Comparison of ENCODE assay signal across 11 cellular contexts in the genomic region with DNA sequence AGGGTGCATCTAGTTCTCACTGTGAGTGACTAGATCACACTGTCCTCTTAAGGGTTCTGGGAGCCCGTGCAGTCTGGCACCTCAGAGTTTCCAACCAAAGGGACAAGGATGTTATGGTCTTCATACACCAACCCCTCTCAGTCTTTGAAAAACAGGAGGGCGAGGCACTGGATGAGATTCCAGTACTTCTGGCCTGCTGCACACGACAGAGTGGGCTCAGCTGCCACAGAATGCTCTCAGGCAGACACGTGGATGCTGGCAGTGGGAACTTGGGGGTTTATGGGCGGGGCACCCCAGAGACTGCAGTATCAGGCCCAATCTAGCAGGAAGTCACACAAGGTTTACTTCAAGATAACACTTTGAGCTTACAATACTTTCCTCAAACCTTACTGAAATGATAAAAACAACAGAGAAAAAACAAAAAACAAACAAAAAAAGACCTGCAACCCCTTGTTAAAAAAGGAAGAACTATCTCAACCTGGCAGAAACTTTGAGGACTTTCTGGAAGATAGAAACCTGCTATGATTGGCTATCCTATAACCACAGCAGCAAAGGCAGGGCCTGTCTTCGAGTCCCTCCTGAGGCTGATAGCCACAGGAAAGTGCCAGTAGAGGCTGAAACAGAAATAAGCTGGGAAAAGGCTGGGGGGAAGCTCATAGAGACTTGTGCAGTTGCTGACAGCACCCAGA. TPM values are rescaled to one million over a fixed set of nuclear protein-coding genes. Genes with fewer than 3 reads are reported as not detected.
DNase-seq lines count a peak whose midpoint lies in the region; ATAC-seq lines count a peak whose summit lies in the region.
"Had no signal": no experiment of that assay in that cellular context is flagged by ENCODE, and none has a peak within 500 bp of the region (broad histone marks: within the 10 kb centered on the region; RNA-seq: fewer than 3 reads in every experiment).

No MANE protein-coding gene starts in this region.

- H3K9ac ChIP-seq in neuronal stem cell (ENCODE audit: low read depth, low read length, poor library complexity) = no peak overlapping the region

- H3K36me3 Mint-ChIP-seq in activated CD4-positive, alpha-beta T cell treated with anti-CD3 and anti-CD28 coated beads for 36 hours (ENCODE audit: low read depth) = no peaks in the 10 kb centered on the region
- H3K36me3 Mint-ChIP-seq in T-helper 2 cell treated with Interferon-gamma antibody and Interleukin-4, amounts not matched to agents 5 μg/mL and 100 μg/mL, for 36 hours (ENCODE audit: low read depth) = peaks cover 1% of the 10 kb centered on the region
- no peaks in the 10 kb centered on the region for H3K36me3 Mint-ChIP-seq in dendritic cell treated with granulocyte-macrophage colony-stimulating factor and Interleukin-4, amounts not matched to agents 40 ng/mL and 50 ng/mL, for 4 days (ENCODE audit: low read depth)

- peak; percentile 39 for DNase-seq in activated CD4-positive, alpha-beta T cell treated with anti-CD3 and anti-CD28 coated beads for 36 hours
- DNase-seq in activated CD4-positive, alpha-beta T cell treated with anti-CD3 and anti-CD28 coated beads for 1 hour = no peak
- DNase-seq in T-helper 2 cell treated with Interferon-gamma antibody and Interleukin-4, amounts not matched to agents 5 μg/mL and 100 μg/mL, for 36 hours (ENCODE audit: low spot score) = peak; percentile 39
- peak; percentile 59 for DNase-seq in stimulated activated CD8-positive, alpha-beta memory T cell treated with anti-CD3 and anti-CD28 coated beads, Interleukin-4, amount 100 ng/mL, for 48 hours
- DNase-seq in caudate nucleus (lab: John Stamatoyannopoulos, UW) (no peak), neuronal stem cell (ENCODE audit: low spot score) (no peak), NCI-H1092 treated with DMSO at 0.1 percent for 48 hours (lab: John Stamatoyannopoulos, UW) (no peak)
- DNase-seq: cerebellar nuclear complex, kidney, NCI-H1417 treated with DMSO at 0.1 percent for 48 hours had no signal

- peaks cover 0 to 3% (median 0%) of the 10 kb centered on the region in 3 experiments for H3K27me3 ChIP-seq in neuronal stem cell (ENCODE audit: control insufficient read depth in 3 of 3, insufficient read depth in 3 of 3, low read depth in 1 of 3, low read length in 3 of 3)

- H2BK5ac ChIP-seq in neuronal stem cell (ENCODE audit: low read length) = no peak overlapping the region

- H3K18ac ChIP-seq in neuronal stem cell (ENCODE audit: low read length) = no peak overlapping the region

- no peak overlapping the region for H3K4ac ChIP-seq in neuronal stem cell (ENCODE audit: low read length)

- peaks cover 20% of the 10 kb centered on the region for H3K4me1 Mint-ChIP-seq in activated CD4-positive, alpha-beta T cell treated with anti-CD3 and anti-CD28 coated beads for 36 hours
- peaks cover 37% of the 10 kb centered on the region for H3K4me1 Mint-ChIP-seq in T-helper 2 cell treated with Interferon-gamma antibody and Interleukin-4, amounts not matched to agents 5 μg/mL and 100 μg/mL, for 36 hours (ENCODE audit: low read depth)
- H3K4me1 Mint-ChIP-seq in dendritic cell treated with granulocyte-macrophage colony-stimulating factor and Interleukin-4, amounts not matched to agents 40 ng/mL and 50 ng/mL, for 4 days (ENCODE audit: low read depth) = peaks cover 24% of the 10 kb centered on the region

- H2BK12ac ChIP-seq in neuronal stem cell (ENCODE audit: low read length) = no peak overlapping the region

- no CpG with 5 or more reads among the region's 6 CpGs for WGBS in neuronal stem cell (ENCODE audit: extremely low coverage in 2 of 2, insufficient read length in 2 of 2, insufficient replicate concordance in 1 of 2), 2 donors

- no peak overlapping the region for H2AK5ac ChIP-seq in neuronal stem cell (ENCODE audit: low read depth, low read length)

- H3K79me1 ChIP-seq in neuronal stem cell (ENCODE audit: low read depth, low read length) = no peaks in the 10 kb centered on the region

- H3K9me3 Mint-ChIP-seq in activated CD4-positive, alpha-beta T cell treated with anti-CD3 and anti-CD28 coated beads for 36 hours (ENCODE audit: low read depth) = no peaks in the 10 kb centered on the region
- no peaks in the 10 kb centered on the region for H3K9me3 Mint-ChIP-seq in T-helper 2 cell treated with Interferon-gamma antibody and Interleukin-4, amounts not matched to agents 5 μg/mL and 100 μg/mL, for 36 hours
- no peaks in the 10 kb centered on the region for H3K9me3 Mint-ChIP-seq in dendritic cell treated with granulocyte-macrophage colony-stimulating factor and Interleukin-4, amounts not matched to agents 40 ng/mL and 50 ng/mL, for 4 days

- no peak overlapping the region for H3K23ac ChIP-seq in neuronal stem cell (ENCODE audit: low read depth, low read length, poor library complexity)

- ATAC-seq in activated CD4-positive, alpha-beta T cell treated with anti-CD3 and anti-CD28 coated beads for 36 hours = peak; percentile 52

- CTCF ChIA-PET in activated CD4-positive, alpha-beta T cell treated with anti-CD3 and anti-CD28 coated beads for 36 hours (lab: Charles Lee) = interaction anchor here (0.5 to 0.6 kb wide), 3 partner anchors 16 to 131 kb away, joined by 3 to 5 read pairs (median 4); no protein-coding TSS in a partner anchor

- H3K36me3 ChIP-seq in neuronal stem cell (replicated peaks in 1 of 2; ENCODE audit: control insufficient read depth in 2 of 2, insufficient read depth in 2 of 2, low read length in 2 of 2) = no peaks in the 10 kb centered on the region

- H2BK15ac ChIP-seq in neuronal stem cell (ENCODE audit: low read length) = no peak overlapping the region

- intact Hi-C loops in activated CD4-positive, alpha-beta T cell treated with anti-CD3 and anti-CD28 coated beads for 36 hours (cut with DNase I, micrococcal nuclease) = loop anchor here in 1 of 2 experiments (2.0 kb wide), 1 partner anchor 18 kb away; no protein-coding TSS in a partner anchor
- intact Hi-C loops in dendritic cell treated with granulocyte-macrophage colony-stimulating factor and Interleukin-4, amounts not matched to agents 40 ng/mL and 50 ng/mL, for 4 days (cut with micrococcal nuclease) = no loop called here

- peak overlapping the region; percentile 73 for H3K27ac Mint-ChIP-seq in activated CD4-positive, alpha-beta T cell treated with anti-CD3 and anti-CD28 coated beads for 36 hours
- peak overlapping the region; percentile 89 for H3K27ac Mint-ChIP-seq in T-helper 2 cell treated with Interferon-gamma antibody and Interleukin-4, amounts not matched to agents 5 μg/mL and 100 μg/mL, for 36 hours
- peak overlapping the region; percentile 58 for H3K27ac Mint-ChIP-seq in dendritic cell treated with granulocyte-macrophage colony-stimulating factor and Interleukin-4, amounts not matched to agents 40 ng/mL and 50 ng/mL, for 4 days

- H3K4me3 Mint-ChIP-seq in activated CD4-positive, alpha-beta T cell treated with anti-CD3 and anti-CD28 coated beads for 36 hours = no peak overlapping the region
- H3K4me3 Mint-ChIP-seq in T-helper 2 cell treated with Interferon-gamma antibody and Interleukin-4, amounts not matched to agents 5 μg/mL and 100 μg/mL, for 36 hours = peak overlapping the region; percentile 55
- no peak overlapping the region for H3K4me3 Mint-ChIP-seq in dendritic cell treated with granulocyte-macrophage colony-stimulating factor and Interleukin-4, amounts not matched to agents 40 ng/mL and 50 ng/mL, for 4 days

- H3K14ac ChIP-seq in neuronal stem cell (ENCODE audit: low read length) = no peak overlapping the region

- H3K4me1 ChIP-seq in neuronal stem cell (ENCODE audit: control insufficient read depth in 2 of 2, insufficient read depth in 1 of 2, low read depth in 1 of 2, low read length in 2 of 2) = no peaks in the 10 kb centered on the region

- no peak overlapping the region for H4K91ac ChIP-seq in neuronal stem cell (ENCODE audit: low read depth, low read length, poor library complexity)

- H2BK120ac ChIP-seq in neuronal stem cell (ENCODE audit: low read depth, low read length) = no peak overlapping the region

- no peak overlapping the region for H3K4me3 ChIP-seq in neuronal stem cell (ENCODE audit: low read length in 2 of 2)

- H3K27me3 Mint-ChIP-seq in activated CD4-positive, alpha-beta T cell treated with anti-CD3 and anti-CD28 coated beads for 36 hours = no peaks in the 10 kb centered on the region
- peaks cover 5% of the 10 kb centered on the region for H3K27me3 Mint-ChIP-seq in T-helper 2 cell treated with Interferon-gamma antibody and Interleukin-4, amounts not matched to agents 5 μg/mL and 100 μg/mL, for 36 hours (ENCODE audit: low read depth)
- H3K27me3 Mint-ChIP-seq in dendritic cell treated with granulocyte-macrophage colony-stimulating factor and Interleukin-4, amounts not matched to agents 40 ng/mL and 50 ng/mL, for 4 days = peaks cover 11% of the 10 kb centered on the region

- H4K8ac ChIP-seq in neuronal stem cell (ENCODE audit: low read depth, low read length) = no peak overlapping the region

- POLR2A ChIA-PET in activated CD4-positive, alpha-beta T cell treated with anti-CD3 and anti-CD28 coated beads for 36 hours (lab: Charles Lee) = no interaction called here

- H3K27ac ChIP-seq in caudate nucleus (ENCODE audit: low read depth, low read length) (no peak overlapping the region), neuronal stem cell (replicated peaks; ENCODE audit: low read length) (no peak overlapping the region)

- H3K9me3 ChIP-seq in neuronal stem cell (replicated peaks in 1 of 2; ENCODE audit: control insufficient read depth in 2 of 2, insufficient read depth in 1 of 2, low read depth in 1 of 2, low read length in 2 of 2) = no peaks in the 10 kb centered on the region

- H2AFZ ChIP-seq in neuronal stem cell (ENCODE audit: low read length) = no peak overlapping the region

- no peak overlapping the region for H3K4me2 ChIP-seq in neuronal stem cell (ENCODE audit: insufficient read depth, low read length, poor library complexity, severe bottlenecking)

RNA-seq across cellular contexts. Expression of a gene that starts 28.3 kb away (rescaled TPM):
- total RNA-seq in activated CD4-positive, alpha-beta T cell treated with anti-CD3 and anti-CD28 coated beads for 36 hours = 10 to 100 TPM; 18.6 to 19.3 TPM
- polyA plus RNA-seq in neuronal stem cell (2013, experiment 1 of 2) = 44.9 TPM
- polyA plus RNA-seq in neuronal stem cell (2013, experiment 2 of 2) = 47.8 TPM

Comparison
In these comparisons a context has a peak if more than half of its experiments do, and no peak if none do; other contexts are left out.
1. DNase-seq: peak in activated CD4-positive, alpha-beta T cell treated with anti-CD3 and anti-CD28 coated beads for 36 hours (single experiment), T-helper 2 cell treated with Interferon-gamma antibody and Interleukin-4, amounts not matched to agents 5 μg/mL and 100 μg/mL, for 36 hours (single experiment) and stimulated activated CD8-positive, alpha-beta memory T cell treated with anti-CD3 and anti-CD28 coated beads, Interleukin-4, amount 100 ng/mL, for 48 hours (single experiment); none in activated CD4-positive, alpha-beta T cell treated with anti-CD3 and anti-CD28 coated beads for 1 hour (single experiment), caudate nucleus (0 of 61), neuronal stem cell (single experiment) and NCI-H1092 treated with DMSO at 0.1 percent for 48 hours (single experiment).
2. Peak in every context shown above with its lines, with median percentiles within 50 percentile points of each other: H3K27ac Mint-ChIP-seq.